In the genomic region with DNA sequence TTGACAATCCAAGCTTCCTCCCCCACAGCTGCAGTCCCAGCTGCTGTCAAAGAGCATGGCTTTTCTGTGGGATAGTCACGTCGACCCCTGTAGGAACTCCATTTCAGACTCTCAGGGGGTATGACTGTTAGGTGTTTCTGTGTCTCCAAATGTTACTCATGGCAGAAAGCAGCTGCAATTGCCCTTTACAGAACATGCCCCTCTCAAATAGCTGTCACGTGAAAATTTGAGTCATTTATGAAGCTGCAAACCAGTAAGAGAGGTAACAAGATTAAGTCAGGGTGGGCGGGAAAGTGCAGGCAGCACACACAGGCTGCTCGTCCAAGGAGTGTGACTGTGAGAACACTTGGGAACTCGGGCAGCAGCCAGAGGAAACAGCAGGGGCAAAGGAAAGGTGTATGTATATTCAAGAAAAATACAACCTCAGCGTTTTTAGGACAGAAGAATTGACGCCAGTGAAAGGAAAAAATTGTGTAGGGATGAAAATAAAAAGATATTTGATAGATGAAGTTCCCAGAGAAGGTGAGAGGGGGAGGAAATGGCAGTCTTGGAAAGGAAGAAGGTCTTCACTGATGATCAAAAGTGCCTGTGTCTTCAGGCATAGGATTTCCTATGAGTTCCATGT, we compare ENCODE assay signal across 8 cellular contexts.
DNase-seq lines count a peak whose midpoint lies in the region; ATAC-seq and TF ChIP-seq lines count a peak whose summit lies in the region.

No MANE protein-coding gene starts in this region.

- H4K20me1 ChIP-seq in osteoblast (ENCODE audit: insufficient read depth, low read length): no peaks in the 10 kb centered on the region

- H3K36me3 Mint-ChIP-seq in HFFc6 (ENCODE audit: low read depth) (peaks cover 9% of the 10 kb centered on the region; the same call in 1 of the 2 replicates), T-helper 17 cell (ENCODE audit: low read depth) (peaks cover 2% of the 10 kb centered on the region)

- peak overlapping the region; percentile 86 for H2AFZ ChIP-seq in osteoblast (ENCODE audit: low read length)

- ATAC-seq in GM18519 (IDR thresholded peaks at IDR 0.05; ENCODE audit: low FRiP score, unreplicated experiment) (peak; percentile 68), T-helper 17 cell (no peak)

- H3K36me3 ChIP-seq in osteoblast (ENCODE audit: insufficient read depth, low read length) (no peaks in the 10 kb centered on the region), Peyer's patch (no peaks in the 10 kb centered on the region)

- H3K27ac ChIP-seq in osteoblast (ENCODE audit: low read depth, low read length) (peak overlapping the region; percentile 69), Peyer's patch (no peak overlapping the region)

- H3K4me1 ChIP-seq in osteoblast (ENCODE audit: insufficient read depth, low read length): peaks cover 42% of the 10 kb centered on the region
- H3K4me1 ChIP-seq in Peyer's patch: no peaks in the 10 kb centered on the region

- no peaks in the 10 kb centered on the region for H3K79me2 ChIP-seq in osteoblast (ENCODE audit: insufficient read depth, low read length)

- peak overlapping the region; percentile 53 for H3K4me3 ChIP-seq in osteoblast (ENCODE audit: insufficient read depth, low read length)
- no peak overlapping the region for H3K4me3 ChIP-seq in Peyer's patch

- TF ChIP-seq POLR2A in Peyer's patch (IDR thresholded peaks at IDR 0.05): no peak

- H3K4me3 Mint-ChIP-seq in HFFc6 (peak overlapping the region; percentile 60), T-helper 17 cell (peak overlapping the region; percentile 72)

- peak; percentile 30 for DNase-seq in HFFc6
- no peak for DNase-seq in T-helper 17 cell
- no peak for DNase-seq in osteoblast (ENCODE audit: insufficient read length, low spot score, missing footprints)
- no peak for DNase-seq in pons (ENCODE audit: low spot score)
- DNase-seq in Peyer's patch: no peak
- DNase-seq in cerebellar cortex (ENCODE audit: low spot score): no peak
- DNase-seq in activated CD4-positive, alpha-beta T cell treated with anti-CD3 and anti-CD28 coated beads for 1 hour: no peak

- TF ChIP-seq CTCF in HFFc6 (IDR thresholded peaks at IDR 0.05): no peak
- TF ChIP-seq CTCF in osteoblast (IDR thresholded peaks at IDR 0.05; ENCODE audit: extremely low read depth, low read depth, low read length): no peak
- TF ChIP-seq CTCF in Peyer's patch (IDR thresholded peaks at IDR 0.05): no peak

- no peaks in the 10 kb centered on the region for H3K9me3 ChIP-seq in T-helper 17 cell (ENCODE audit: control insufficient read depth, low read length, poor library complexity, severe bottlenecking)
- no peaks in the 10 kb centered on the region for H3K9me3 ChIP-seq in osteoblast (ENCODE audit: low read depth, low read length)
- no peaks in the 10 kb centered on the region for H3K9me3 ChIP-seq in Peyer's patch

- H3K27me3 ChIP-seq in osteoblast (ENCODE audit: insufficient read depth, low read length) (no peaks in the 10 kb centered on the region), Peyer's patch (no peaks in the 10 kb centered on the region)

- H3K27me3 Mint-ChIP-seq in HFFc6 (ENCODE audit: insufficient read depth) (no peaks in the 10 kb centered on the region; the same call in 1 of the 2 replicates), T-helper 17 cell (peaks cover 4% of the 10 kb centered on the region)

- H3K27ac Mint-ChIP-seq in HFFc6: peak overlapping the region; percentile 70
- H3K27ac Mint-ChIP-seq in T-helper 17 cell: peak overlapping the region; percentile 35

- H3K4me2 ChIP-seq in osteoblast (ENCODE audit: insufficient read depth, low read length): peak overlapping the region; percentile 76

- H3K9me3 Mint-ChIP-seq in HFFc6: no peaks in the 10 kb centered on the region

- peaks cover 51% of the 10 kb centered on the region for H3K4me1 Mint-ChIP-seq in HFFc6 (ENCODE audit: low read depth)
- H3K4me1 Mint-ChIP-seq in T-helper 17 cell: peaks cover 10% of the 10 kb centered on the region
